14 cellular contexts compared by ENCODE assay signal in the genomic region with DNA sequence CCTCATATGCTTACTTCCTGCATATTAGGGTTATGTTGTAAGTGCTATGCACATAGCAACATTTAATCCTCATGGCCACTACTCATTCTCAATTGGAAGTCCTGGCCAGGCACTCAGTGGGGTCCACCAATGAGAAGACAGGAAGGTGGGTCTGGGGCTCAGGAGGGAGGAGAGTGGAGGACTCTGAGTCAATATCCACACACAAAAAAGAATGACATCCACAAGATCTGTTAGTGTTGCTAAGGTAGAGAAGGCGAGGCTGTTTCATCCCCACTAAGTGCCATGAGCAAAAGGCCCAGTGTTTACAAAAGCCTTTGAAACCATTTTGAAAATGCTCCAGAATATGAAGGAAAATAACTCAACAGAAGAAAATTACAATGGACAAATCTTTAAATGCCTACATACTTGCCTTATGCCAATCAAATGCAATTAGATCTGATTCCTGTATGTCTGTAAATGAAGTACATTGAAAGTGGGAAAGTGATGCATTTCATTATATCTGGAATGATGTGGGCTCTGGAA. TPM values are rescaled to one million over a fixed set of nuclear protein-coding genes. Genes with fewer than 3 reads are reported as not detected.
DNase-seq lines count a peak whose midpoint lies in the region; ATAC-seq, FAIRE-seq and TF ChIP-seq lines count a peak whose summit lies in the region.
"Had no signal": no experiment of that assay in that cellular context is flagged by ENCODE, and none has a peak within 500 bp of the region (broad histone marks: within the 10 kb centered on the region; RNA-seq: fewer than 3 reads in every experiment).

No MANE protein-coding gene starts in this region.

- no peak overlapping the region for H2AFZ ChIP-seq in endothelial cell of umbilical vein (ENCODE audit: low read depth, low read length)
- no peak overlapping the region for H2AFZ ChIP-seq in hepatocyte

- no peak overlapping the region for H3K9ac ChIP-seq in endothelial cell of umbilical vein (replicated peaks; ENCODE audit: extremely low read depth, insufficient read depth, low read length)
- H3K9ac ChIP-seq: BLaER1 had no signal

- FAIRE-seq in endothelial cell of umbilical vein (lab: Jason Lieb, UNC) = no peak

- CTCF ChIA-PET in endothelial cell of umbilical vein (lab: Charles Lee) = interaction anchor here (1.4 to 1.9 kb wide), 3 partner anchors 10 to 154 kb away, joined by 4 to 7 read pairs (median 5); no protein-coding TSS in a partner anchor

- POLR2A ChIA-PET in endothelial cell of umbilical vein (lab: Charles Lee) = no interaction called here

- H3K27me3 Mint-ChIP-seq in activated T-cell treated with anti-CD3 and anti-CD28 coated beads, Interleukin-2, amount 50 U/mL, for 24 hours = no peaks in the 10 kb centered on the region

- H3K9me2 ChIP-seq in hepatocyte (replicated peaks; ENCODE audit: insufficient read depth) = no peaks in the 10 kb centered on the region

- WGBS in hepatocyte (ENCODE audit: low lambda C conversion rate, missing lambda C conversion rate) = 96% methylated on average over 1 of the region's 1 CpG

- H4K20me1 ChIP-seq in endothelial cell of umbilical vein (replicated peaks; ENCODE audit: control insufficient read depth, extremely low read depth, insufficient read depth, low read length) (no peaks in the 10 kb centered on the region), hepatocyte (ENCODE audit: insufficient read depth, poor library complexity, severe bottlenecking) (no peaks in the 10 kb centered on the region)

- H3K4me1 Mint-ChIP-seq in activated T-cell treated with anti-CD3 and anti-CD28 coated beads, Interleukin-2, amount 50 U/mL, for 24 hours (ENCODE audit: low read depth) = peaks cover 17% of the 10 kb centered on the region

- H3K4me1 ChIP-seq in endothelial cell of umbilical vein (ENCODE audit: control insufficient read depth, extremely low read depth, insufficient read depth, low read length) (peaks cover 2% of the 10 kb centered on the region), hepatocyte (ENCODE audit: insufficient read depth) (no peaks in the 10 kb centered on the region)
- H3K4me1 ChIP-seq: BLaER1, psoas muscle had no signal

- H3K27ac ChIP-seq in endothelial cell of umbilical vein (ENCODE audit: insufficient read depth, low read depth, low read length) = no peak overlapping the region
- H3K27ac ChIP-seq in hepatocyte = no peak overlapping the region
- H3K27ac ChIP-seq: BLaER1, psoas muscle had no signal

- H3K79me2 ChIP-seq in endothelial cell of umbilical vein (ENCODE audit: control insufficient read depth, insufficient read depth, low read length) = no peaks in the 10 kb centered on the region
- H3K79me2 ChIP-seq in hepatocyte = no peaks in the 10 kb centered on the region

- ATAC-seq in HG02870 (IDR thresholded peaks at IDR 0.05; ENCODE audit: unreplicated experiment) = no peak

- peaks cover 15% of the 10 kb centered on the region for H3K36me3 Mint-ChIP-seq in activated T-cell treated with anti-CD3 and anti-CD28 coated beads, Interleukin-2, amount 50 U/mL, for 24 hours (ENCODE audit: low read depth)

- no peak for DNase-seq in activated T-cell treated with anti-CD3 and anti-CD28 coated beads, Interleukin-2, amount 50 U/mL, for 24 hours
- DNase-seq in activated T-cell treated with anti-CD3 and anti-CD28 coated beads for 4 hours (no peak), NCI-H69 (lab: John Stamatoyannopoulos, UW) (peak; percentile 62), endothelial cell of umbilical vein (ENCODE audit: low read depth, low spot score) (peak; percentile 52), superior temporal gyrus (ENCODE audit: extremely low spot score) (peak; percentile 8), hepatocyte (ENCODE audit: low spot score) (no peak)
- no peak for DNase-seq in stimulated activated naive CD4-positive, alpha-beta T cell (lab: John Stamatoyannopoulos, UW)
- DNase-seq: effector CD4-positive, alpha-beta T cell; NCI-H1105 had no signal

- peaks cover 6 to 7% of the 10 kb centered on the region in 2 experiments for H3K36me3 ChIP-seq in endothelial cell of umbilical vein (ENCODE audit: control insufficient read depth in 2 of 2, extremely low read depth in 1 of 2, insufficient read depth in 2 of 2, low read length in 2 of 2)
- no peaks in the 10 kb centered on the region for H3K36me3 ChIP-seq in hepatocyte (replicated peaks; ENCODE audit: insufficient read depth, low read depth)

- H3K9me3 ChIP-seq in endothelial cell of umbilical vein (replicated peaks; ENCODE audit: control insufficient read depth, insufficient read depth, low read length) (no peaks in the 10 kb centered on the region), hepatocyte (ENCODE audit: low read depth) (no peaks in the 10 kb centered on the region)
- H3K9me3 ChIP-seq: thoracic aorta had no signal

- TF ChIP-seq CTCF in endothelial cell of umbilical vein (IDR thresholded peaks at IDR 0.05; ENCODE audit: extremely low read depth in 1 of 2, insufficient read depth in 1 of 2, low read depth in 1 of 2, low read length in 2 of 2) (no peak), hepatocyte (IDR thresholded peaks at IDR 0.05; ENCODE audit: poor library complexity) (no peak)

- H3K9me3 Mint-ChIP-seq in activated T-cell treated with anti-CD3 and anti-CD28 coated beads, Interleukin-2, amount 50 U/mL, for 24 hours = no peaks in the 10 kb centered on the region

- peak overlapping the region; percentile 14 for H3K27ac Mint-ChIP-seq in activated T-cell treated with anti-CD3 and anti-CD28 coated beads, Interleukin-2, amount 50 U/mL, for 24 hours

- no peaks in the 10 kb centered on the region for H3K27me3 ChIP-seq in endothelial cell of umbilical vein (ENCODE audit: control insufficient read depth in 2 of 2, insufficient read depth in 2 of 2, low read length in 2 of 2)
- H3K27me3 ChIP-seq in hepatocyte = no peaks in the 10 kb centered on the region
- H3K27me3 ChIP-seq: BLaER1 had no signal

- BruUV-seq in endothelial cell of umbilical vein (replicated peaks; lab: Mats Ljungman, UMichigan) = no TSS peak

- H3K4me3 Mint-ChIP-seq in activated T-cell treated with anti-CD3 and anti-CD28 coated beads, Interleukin-2, amount 50 U/mL, for 24 hours = no peak overlapping the region

- no peak for TF ChIP-seq POLR2A in endothelial cell of umbilical vein (IDR thresholded peaks at IDR 0.05; ENCODE audit: low read depth, low read length)

- no peak overlapping the region for H3K4me2 ChIP-seq in endothelial cell of umbilical vein (ENCODE audit: insufficient read depth, low read length)
- H3K4me2 ChIP-seq in hepatocyte = no peak overlapping the region
- H3K4me2 ChIP-seq: BLaER1 had no signal

- H3K4me3 ChIP-seq in endothelial cell of umbilical vein (replicated peaks in 1 of 3; ENCODE audit: insufficient read depth in 1 of 3, low read depth in 1 of 3, low read length in 3 of 3) (no peak overlapping the region), hepatocyte (no peak overlapping the region)
- H3K4me3 ChIP-seq: BLaER1, lung, psoas muscle, thoracic aorta had no signal

- dilution Hi-C loops in endothelial cell of umbilical vein (cut with MboI; ENCODE audit: extremely low pct_ligation_motif_present, low sequenced_read_pairs) = no loop called here

- no peaks in the 10 kb centered on the region for H3K9me1 ChIP-seq in endothelial cell of umbilical vein (replicated peaks; ENCODE audit: control insufficient read depth, extremely low read depth, insufficient read depth, low read length)

- intact Hi-C loops in endothelial cell of umbilical vein (cut with micrococcal nuclease) = no loop called here

TF ChIP-seq in endothelial cell of umbilical vein, 7 proteins besides CTCF, POLR2A, EP300 and RAD21:
- no peak for TF ChIP-seq MYC (IDR thresholded peaks at IDR 0.05; ENCODE audit: low read depth, low read length)
- TF ChIP-seq POLR2AphosphoS5 (IDR thresholded peaks at IDR 0.05; ENCODE audit: insufficient read depth, low read depth, low read length) = no peak
- TF ChIP-seq JUN (IDR thresholded peaks at IDR 0.05; ENCODE audit: borderline replicate concordance, insufficient read depth, insufficient read length, low read depth) = no peak
- no peak for TF ChIP-seq EZH2 (IDR thresholded peaks at IDR 0.05; ENCODE audit: borderline replicate concordance, low read depth, low read length, severe bottlenecking)
- TF ChIP-seq GATA2 (IDR thresholded peaks at IDR 0.05; ENCODE audit: insufficient read depth, insufficient read length, low read depth, low read length) = no peak
- TF ChIP-seq, protein P1, sequence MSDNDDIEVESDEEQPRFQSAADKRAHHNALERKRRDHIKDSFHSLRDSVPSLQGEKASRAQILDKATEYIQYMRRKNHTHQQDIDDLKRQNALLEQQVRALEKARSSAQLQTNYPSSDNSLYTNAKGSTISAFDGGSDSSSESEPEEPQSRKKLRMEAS (IDR thresholded peaks at IDR 0.05; ENCODE audit: insufficient read depth, insufficient read length) = no peak
- no peak for TF ChIP-seq FOS (IDR thresholded peaks at IDR 0.05; ENCODE audit: borderline replicate concordance, insufficient read depth, low read length)

RNA-seq across cellular contexts. Expression of a gene that starts 54.0 kb away (rescaled TPM):
- total RNA-seq in endothelial cell of umbilical vein (12.7 and 14.5 TPM in 2 replicates), hepatocyte (8.0 and 10.1 TPM in 2 replicates)
- polyA plus RNA-seq in endothelial cell of umbilical vein (1.2 and 1.5 TPM in 2 replicates), hepatocyte (1.7 and 3.8 TPM in 2 replicates)
- polyA plus RNA-seq in endothelial cell of umbilical vein (2011; cell fraction: cytosol; rRNA removed) = 1.0 and 1.3 TPM in 2 replicates
- 15.9 and 18.5 TPM in 2 replicates for polyA plus RNA-seq in endothelial cell of umbilical vein (2011; cell fraction: nucleus; rRNA removed)
- 0.82 and 1.2 TPM in 2 replicates for polyA plus RNA-seq in endothelial cell of umbilical vein (2012)
- polyA minus RNA-seq in endothelial cell of umbilical vein = 12.0 and 16.2 TPM in 2 replicates
- 1.5 TPM for polyA minus RNA-seq in endothelial cell of umbilical vein (2011; cell fraction: cytosol; rRNA and poly(A)+ RNA removed)
- 47.8 and 76.6 TPM in 2 replicates for polyA minus RNA-seq in endothelial cell of umbilical vein (2011; cell fraction: nucleus; rRNA and poly(A)+ RNA removed)

Comparison
In these comparisons a context has a peak if more than half of its experiments do, and no peak if none do; other contexts are left out.
1. DNase-seq: peak in NCI-H69 (single experiment), endothelial cell of umbilical vein (single experiment) and superior temporal gyrus (single experiment); none in activated T-cell treated with anti-CD3 and anti-CD28 coated beads, Interleukin-2, amount 50 U/mL, for 24 hours (single experiment), activated T-cell treated with anti-CD3 and anti-CD28 coated beads for 4 hours (single experiment), hepatocyte (single experiment) and stimulated activated naive CD4-positive, alpha-beta T cell (0 of 6).